ENCODE assay signal across 22 cellular contexts in the genomic region with DNA sequence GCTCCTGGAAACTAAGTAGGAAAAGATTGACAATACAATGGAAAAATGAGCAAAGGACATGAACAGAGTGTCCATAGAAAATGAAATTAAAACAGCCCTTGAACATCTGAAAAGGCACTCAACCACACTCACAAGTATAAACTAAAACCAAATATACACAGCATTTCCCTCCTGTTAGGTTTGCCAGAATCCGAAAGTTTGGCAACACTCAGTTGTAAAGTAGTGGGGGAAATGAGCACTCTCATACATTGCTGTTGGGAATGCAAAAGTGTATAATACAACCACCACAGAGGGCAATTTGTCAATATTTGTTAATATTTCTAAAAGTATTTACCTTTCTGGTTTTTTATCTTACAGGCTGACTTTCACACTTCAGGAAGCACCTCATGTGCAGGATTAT.
"Had no signal": no experiment of that assay in that cellular context is flagged by ENCODE, and none has a peak within 500 bp of the region (broad histone marks: within the 10 kb centered on the region; RNA-seq: fewer than 3 reads in every experiment).

No MANE protein-coding gene starts in this region.

- ATAC-seq: Panc1, PC-3 had no signal

- H3K36me3 ChIP-seq: MG63 had no signal

- H3K9me3 ChIP-seq: MG63, SK-N-SH had no signal

- H3K27me3 ChIP-seq: MG63 had no signal

- DNase-seq: Karpas-422; KG1; MG63; NCI-H1092 treated with DMSO at 0.1 percent for 48 hours; NCI-H1436 treated with DMSO at 0.1 percent for 48 hours; NCI-H1694; NCI-H187 treated with DMSO at 0.1 percent for 48 hours; NCI-H2029 treated with DMSO at 0.1 percent for 48 hours; NCI-H2171 treated with DMSO at 0.1 percent for 48 hours; NCI-H345; NCI-H446 treated with DMSO at 0.1 percent for 48 hours; NCI-H524; NCI-H526 treated with DMSO at 0.1 percent for 48 hours; NCI-H748 treated with DMSO at 0.1 percent for 48 hours; NK-92 treated with Interleukin-12 subunit alpha and Interleukin-12 subunit beta, amount 100 ng/mL, for 24 hours; PC-3; SHP77; SK-N-SH; SW 1271 had no signal

- H3K27ac ChIP-seq: HL-60, RWPE1 had no signal

- H3K4me3 ChIP-seq: MG63 had no signal
